22 cellular contexts compared by ENCODE assay signal in the genomic region with DNA sequence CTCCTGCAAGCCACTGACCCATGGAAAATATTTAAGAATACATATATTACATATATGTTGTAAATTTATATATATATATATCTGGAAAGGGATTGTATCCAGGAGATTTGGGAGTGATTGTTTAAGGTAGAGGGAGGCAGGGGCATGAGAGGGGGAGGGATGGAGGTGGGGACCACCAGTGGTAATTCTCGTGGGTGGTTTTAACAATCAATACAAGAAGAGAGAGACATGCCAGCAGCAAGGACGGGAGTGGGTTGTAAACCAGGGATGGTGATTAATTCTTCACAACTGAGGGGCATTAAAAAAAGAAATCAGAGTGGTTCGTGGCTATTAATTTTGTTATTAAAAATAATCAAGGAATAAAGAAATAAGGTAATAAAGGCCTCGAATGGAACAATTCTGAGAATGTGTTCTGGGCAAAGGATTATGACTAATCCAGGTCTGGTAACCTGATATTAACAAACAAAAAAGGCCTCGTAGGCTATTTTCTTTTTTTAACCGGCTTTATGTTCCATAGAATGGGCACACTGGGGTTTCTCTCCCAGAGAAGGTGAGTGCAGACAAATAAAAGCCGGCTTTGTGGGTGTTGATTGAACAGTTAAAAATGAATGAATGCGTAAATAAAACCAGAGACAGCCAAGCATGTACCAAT. TPM values are rescaled to one million over a fixed set of nuclear protein-coding genes. Genes with fewer than 3 reads are reported as not detected.
A peak's percentile ranks its signal among the peaks of the same experiment; 100 is the strongest.
DNase-seq lines count a peak whose midpoint lies in the region; ATAC-seq and TF ChIP-seq lines count a peak whose summit lies in the region.
"Had no signal": no experiment of that assay in that cellular context is flagged by ENCODE, and none has a peak within 500 bp of the region (broad histone marks: within the 10 kb centered on the region; RNA-seq: fewer than 3 reads in every experiment).

No MANE protein-coding gene starts in this region.

- no peak overlapping the region for H3K4me3 Mint-ChIP-seq in T-cell
- H3K4me3 Mint-ChIP-seq: CD4-positive, alpha-beta memory T cell had no signal

- DNase-seq in AG08396 (ENCODE audit: low spot score) = peak; percentile 5
- peak; percentile 22 for DNase-seq in HPDE6-E6E7 (ENCODE audit: extremely low spot score)
- DNase-seq in NCI-H345 (lab: John Stamatoyannopoulos, UW) = peak; percentile 56
- DNase-seq in choroid plexus epithelial cell (ENCODE audit: low read depth) = peak; percentile 31
- DNase-seq in right atrium auricular region (ENCODE audit: low spot score) = no peak
- DNase-seq in brain microvascular endothelial cell = no peak
- no peak for DNase-seq in HuH-7 (ENCODE audit: low spot score)
- no peak for DNase-seq in T-cell
- DNase-seq: CD4-positive, alpha-beta memory T cell; DMS53; H7; MV-4-11; NCI-H1417 treated with DMSO at 0.1 percent for 48 hours; NCI-H2107; NCI-H2227 treated with DMSO at 0.1 percent for 48 hours; NCI-H526; NK-92 treated with Interleukin-12 subunit alpha and Interleukin-12 subunit beta, amount 100 ng/mL, for 24 hours; SHP77 treated with DMSO at 0.1 percent for 48 hours; SK-N-SH had no signal

- H3K36me3 ChIP-seq in right atrium auricular region = no peaks in the 10 kb centered on the region
- H3K36me3 ChIP-seq in brain microvascular endothelial cell (replicated peaks) = peaks cover 55% of the 10 kb centered on the region
- H3K36me3 ChIP-seq: BLaER1 had no signal

- no peaks in the 10 kb centered on the region for H3K9me3 ChIP-seq in right atrium auricular region
- H3K9me3 ChIP-seq: SK-N-SH had no signal

- no peaks in the 10 kb centered on the region for H3K4me1 Mint-ChIP-seq in T-cell
- H3K4me1 Mint-ChIP-seq: CD4-positive, alpha-beta memory T cell had no signal

- H3K4me1 ChIP-seq in right atrium auricular region = no peaks in the 10 kb centered on the region
- H3K4me1 ChIP-seq: BLaER1 had no signal

- no peaks in the 10 kb centered on the region for H3K9me3 Mint-ChIP-seq in T-cell
- H3K9me3 Mint-ChIP-seq: CD4-positive, alpha-beta memory T cell had no signal

- no peak for ATAC-seq in T-cell (replicated peaks in 1 of 4)
- ATAC-seq: K562 had no signal

- H3K36me3 Mint-ChIP-seq in T-cell = no peaks in the 10 kb centered on the region
- H3K36me3 Mint-ChIP-seq: CD4-positive, alpha-beta memory T cell had no signal

- H3K4me3 ChIP-seq in choroid plexus epithelial cell (ENCODE audit: low read depth, low read length) (no peak overlapping the region), right atrium auricular region (no peak overlapping the region), brain microvascular endothelial cell (ENCODE audit: low read depth, low read length) (no peak overlapping the region)
- H3K4me3 ChIP-seq: BLaER1, K562 had no signal

- in situ Hi-C loops in brain microvascular endothelial cell (cut with HindIII; ENCODE audit: low pct_ligation_motif_present, low sequenced_read_pairs) = no loop called here

- H3K27ac ChIP-seq in right atrium auricular region (no peak overlapping the region), brain microvascular endothelial cell (no peak overlapping the region)
- H3K27ac ChIP-seq: BLaER1 had no signal

- peaks cover 9 to 13% of the 10 kb centered on the region in 2 donors for H3K27me3 Mint-ChIP-seq in T-cell

- TF ChIP-seq CTCF in choroid plexus epithelial cell (conservative IDR thresholded peaks at IDR 0.05; ENCODE audit: low read depth, low read length) (no peak), right atrium auricular region (IDR thresholded peaks at IDR 0.05) (no peak), brain microvascular endothelial cell (IDR thresholded peaks at IDR 0.05; ENCODE audit: low read depth, low read length, missing control alignments) (no peak)

- no peak overlapping the region for H3K27ac Mint-ChIP-seq in T-cell
- H3K27ac Mint-ChIP-seq: CD4-positive, alpha-beta memory T cell had no signal

- H3K27me3 ChIP-seq in right atrium auricular region (no peaks in the 10 kb centered on the region), brain microvascular endothelial cell (replicated peaks) (no peaks in the 10 kb centered on the region)
- H3K27me3 ChIP-seq: BLaER1 had no signal

- CTCF ChIA-PET in T-cell (lab: Charles Lee) = no interaction called here

- POLR2A ChIA-PET in T-cell (lab: Charles Lee) = no interaction called here

RNA-seq across cellular contexts. Expression of a gene that starts 8.3 kb away (rescaled TPM):
- not detected for total RNA-seq in right atrium auricular region
- total RNA-seq in T-cell = not detected
- total RNA-seq: CD4-positive, alpha-beta memory T cell; H7; K562; OCI-LY7 had no signal

Comparison
In these comparisons a context has a peak if more than half of its experiments do, and no peak if none do; other contexts are left out.
1. DNase-seq: peak in AG08396 (single experiment), HPDE6-E6E7 (single experiment), NCI-H345 (single experiment) and choroid plexus epithelial cell (single experiment); none in right atrium auricular region (single experiment), brain microvascular endothelial cell (single experiment), HuH-7 (single experiment) and T-cell (0 of 34).